9 cellular contexts compared by ENCODE assay signal in the genomic region with DNA sequence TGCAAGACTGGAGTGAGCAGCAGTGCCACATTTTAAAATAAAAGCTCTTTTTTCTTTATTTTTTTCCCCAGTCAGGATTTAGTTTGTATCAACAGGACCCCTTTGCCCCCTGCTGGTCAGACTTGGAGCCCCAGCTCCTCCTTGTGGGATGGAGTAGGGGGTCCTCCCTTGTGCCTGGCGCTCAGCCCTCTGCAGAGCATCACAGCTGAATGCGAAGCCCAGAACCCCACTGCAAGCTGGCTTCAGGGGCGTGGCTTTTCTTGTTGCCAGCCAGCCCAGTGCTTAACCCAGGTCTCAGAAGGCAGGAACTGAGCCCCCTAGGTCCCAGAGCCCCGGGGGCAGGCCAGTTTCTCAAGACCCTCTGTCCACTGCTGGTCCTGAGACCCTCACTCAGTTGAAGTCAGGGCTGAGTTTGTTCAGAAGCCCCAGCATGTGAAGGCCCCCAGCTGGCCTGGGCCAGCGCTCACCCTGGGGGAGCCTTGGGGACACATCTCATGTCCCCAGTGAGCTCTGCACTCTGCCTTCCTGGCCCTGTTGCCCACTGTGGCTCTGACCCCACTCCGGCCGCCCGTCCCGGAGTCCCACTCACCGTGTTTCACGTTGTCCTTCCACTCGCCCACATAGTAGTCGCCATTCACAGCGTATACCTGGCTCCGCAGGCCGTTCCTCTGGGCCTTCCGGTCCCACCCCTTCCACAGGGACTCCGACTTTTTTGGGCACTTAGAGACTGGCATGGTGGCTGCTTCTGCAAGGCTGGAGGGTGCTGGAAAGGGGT. TPM values are rescaled to one million over a fixed set of nuclear protein-coding genes. Genes with fewer than 3 reads are reported as not detected.
DNase-seq lines count a peak whose midpoint lies in the region; TF ChIP-seq lines count a peak whose summit lies in the region.
"Had no signal": no experiment of that assay in that cellular context is flagged by ENCODE, and none has a peak within 500 bp of the region (broad histone marks: within the 10 kb centered on the region; RNA-seq: fewer than 3 reads in every experiment).

No MANE protein-coding gene starts in this region.

- no peaks in the 10 kb centered on the region for H3K9me3 ChIP-seq in sigmoid colon

- WGBS in sigmoid colon, 2 donors: 81 to 85% methylated on average over 18 of the region's 18 CpGs

- CTCF ChIA-PET in HEK293T (lab: Yijun Ruan, JAX): interaction anchor here (0.6 to 2.4 kb wide), 11 partner anchors 12 to 176 kb away, joined by 3 to 23 read pairs (median 6); partner anchors contain the start of gene ORAI1

- peaks cover 0 to 19% (median 16%) of the 10 kb centered on the region in 4 donors for H3K4me1 ChIP-seq in sigmoid colon

- TF ChIP-seq POLR2A in sigmoid colon (IDR thresholded peaks at IDR 0.05): no peak

- intact Hi-C loops in sigmoid colon (cut with DNase I): no loop called here

- TF ChIP-seq EP300 in sigmoid colon (IDR thresholded peaks at IDR 0.05): no peak

- no peaks in the 10 kb centered on the region for H3K36me3 ChIP-seq in sigmoid colon

- H3K4me3 ChIP-seq in epithelial cell of proximal tubule (ENCODE audit: low read depth, low read length): no peak overlapping the region
- no peak overlapping the region for H3K4me3 ChIP-seq in sigmoid colon
- H3K4me3 ChIP-seq: SK-N-MC had no signal

- POLR2A ChIA-PET in HEK293T (lab: Yijun Ruan, JAX): interaction anchor here (0.9 to 2.1 kb wide), 2 partner anchors 42 to 116 kb away, joined by 6 to 11 read pairs; partner anchors contain the start of gene ORAI1

- H3K27me3 ChIP-seq in sigmoid colon: no peaks in the 10 kb centered on the region

- peak; percentile 39 for DNase-seq in DMS114 treated with DMSO at 0.1 percent for 48 hours (lab: John Stamatoyannopoulos, UW; ENCODE audit: unreplicated experiment)
- DNase-seq in Kasumi-1 (lab: John Stamatoyannopoulos, UW): peak; percentile 38 to 57
- peak; percentile 35 to 51 for DNase-seq in activated CD8-positive, alpha-beta memory T cell treated with anti-CD3 and anti-CD28 coated beads for 1 hour (ENCODE audit: extremely low read depth in 1 of 2, low read depth in 1 of 2)
- DNase-seq in epithelial cell of proximal tubule (ENCODE audit: low read depth): no peak
- no peak for DNase-seq in sigmoid colon
- DNase-seq in NCI-H510A (lab: John Stamatoyannopoulos, UW): no peak
- no peak for DNase-seq in HPDE6-E6E7 (ENCODE audit: extremely low spot score)
- no peak for DNase-seq in HEK293T (ENCODE audit: extremely low spot score)

- H3K27ac ChIP-seq in sigmoid colon: no peak overlapping the region
- H3K27ac ChIP-seq: SK-N-MC had no signal

- TF ChIP-seq CTCF in epithelial cell of proximal tubule (conservative IDR thresholded peaks at IDR 0.05; ENCODE audit: low read depth, low read length) (peak; percentile 70), sigmoid colon (IDR thresholded peaks at IDR 0.05) (peak in 3 of 4 experiments; percentile 15 to 48 (median 41))

TF ChIP-seq in HEK293T, 16 proteins besides CTCF, POLR2A, EP300 and RAD21:
- TF ChIP-seq ARNT (IDR thresholded peaks at IDR 0.05) (no peak), ZNF384 (IDR thresholded peaks at IDR 0.05) (no peak), FOXA1 (IDR thresholded peaks at IDR 0.05) (no peak), FOXM1 (IDR thresholded peaks at IDR 0.05; ENCODE audit: borderline replicate concordance) (no peak), FOXK2 (IDR thresholded peaks at IDR 0.05) (no peak), CTBP1 (IDR thresholded peaks at IDR 0.05; ENCODE audit: borderline replicate concordance) (no peak), TARDBP (IDR thresholded peaks at IDR 0.05) (no peak), SP1 (IDR thresholded peaks at IDR 0.05) (no peak)

RNA-seq across cellular contexts. Expression of gene MORN3, which starts 0.5 kb away (rescaled TPM):
- total RNA-seq in epithelial cell of proximal tubule (0.81 TPM in 1 of 2 replicates, not detected in the other), sigmoid colon (not detected)
- polyA plus RNA-seq in sigmoid colon: 1 to 10 TPM in 1 of 3 donors, under 1 TPM in 1, not detected in 1; 0.90 to 1.2 TPM

RNA-seq across cellular contexts. Expression of gene ORAI1, which starts 42.6 kb away (rescaled TPM):
- total RNA-seq in epithelial cell of proximal tubule (19.4 and 20.1 TPM in 2 replicates), sigmoid colon (10 to 100 TPM in 2 of 4 donors, 1 to 10 TPM in 2; 5.4 to 12.2 (median 9.0) TPM)
- 10 to 100 TPM in 1 of 3 donors, 1 to 10 TPM in 2; 5.3 to 24.9 (median 9.6) TPM for polyA plus RNA-seq in sigmoid colon

RNA-seq across cellular contexts. Expression of gene TMEM120B, which starts 43.6 kb away (rescaled TPM):
- total RNA-seq in epithelial cell of proximal tubule (5.5 and 12.4 TPM in 2 replicates), sigmoid colon (1 to 10 TPM; 2.9 to 8.9 (median 4.2) TPM)
- polyA plus RNA-seq in sigmoid colon: 1 to 10 TPM; 1.2 to 5.3 (median 1.8) TPM

Comparison
In these comparisons a context has a peak if more than half of its experiments do, and no peak if none do; other contexts are left out.
1. DNase-seq: peak in DMS114 treated with DMSO at 0.1 percent for 48 hours (single experiment), Kasumi-1 (2 of 2) and activated CD8-positive, alpha-beta memory T cell treated with anti-CD3 and anti-CD28 coated beads for 1 hour (2 of 2); none in epithelial cell of proximal tubule (single experiment), sigmoid colon (single experiment), NCI-H510A (single experiment), HPDE6-E6E7 (single experiment) and HEK293T (single experiment).